9 cellular contexts compared by ENCODE assay signal in the genomic region with DNA sequence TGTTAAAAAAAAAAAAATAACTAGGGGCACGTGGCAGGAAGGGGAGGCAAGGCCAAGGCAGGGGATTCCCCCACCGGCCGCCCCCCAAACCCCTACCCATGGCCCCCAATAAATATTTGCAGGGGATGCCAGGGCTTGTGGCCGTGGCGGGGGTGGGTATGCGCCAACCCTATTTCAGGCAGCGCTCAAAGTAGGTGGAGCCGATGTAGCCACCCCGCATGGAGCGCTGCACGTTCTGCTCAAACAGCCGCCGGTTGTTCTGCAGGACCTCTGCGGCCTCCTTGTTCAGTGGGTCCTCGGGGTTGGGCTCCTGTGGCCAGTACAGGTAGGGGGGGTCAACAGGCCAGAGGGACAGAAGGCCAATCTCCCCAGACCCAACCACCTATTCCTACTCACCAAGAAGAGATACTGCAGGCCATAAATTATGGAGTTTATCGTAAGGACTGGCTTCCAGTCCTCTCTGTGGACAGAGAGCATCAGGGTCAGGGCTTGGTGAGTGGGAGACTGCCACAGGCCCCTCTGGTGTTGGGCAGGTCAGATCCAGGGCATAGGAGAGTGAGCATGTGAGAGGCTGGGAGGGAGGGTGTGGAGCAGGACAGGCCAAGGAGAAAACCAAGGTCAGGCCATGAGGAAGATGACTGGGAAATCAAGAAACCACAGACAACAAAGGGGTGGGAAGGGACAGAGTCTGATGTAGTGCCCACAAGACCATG. TPM values are rescaled to one million over a fixed set of nuclear protein-coding genes. Genes with fewer than 3 reads are reported as not detected.
DNase-seq lines count a peak whose midpoint lies in the region; ATAC-seq and TF ChIP-seq lines count a peak whose summit lies in the region.
"Had no signal": no experiment of that assay in that cellular context is flagged by ENCODE, and none has a peak within 500 bp of the region (broad histone marks: within the 10 kb centered on the region; RNA-seq: fewer than 3 reads in every experiment).

No MANE protein-coding gene starts in this region.

- TF ChIP-seq EP300 in upper lobe of left lung (IDR thresholded peaks at IDR 0.05), result no peak

- 87% methylated on average over 16 of the region's 16 CpGs for WGBS in heart right ventricle, 2 donors
- 84% methylated on average over 16 of the region's 16 CpGs for WGBS in right cardiac atrium
- WGBS in adrenal gland, 4 donors, result 45 to 79% (median 75%) methylated on average over 6 to 16 of the region's 16 CpGs
- 81 to 91% methylated on average over 9 to 16 of the region's 16 CpGs for WGBS in upper lobe of left lung, 2 donors

- peaks cover 22 to 59% (median 48%) of the 10 kb centered on the region in 9 donors for H3K4me1 ChIP-seq in heart right ventricle
- H3K4me1 ChIP-seq in right cardiac atrium (ENCODE audit: control insufficient read depth, insufficient read depth, low read length), result peaks cover 13% of the 10 kb centered on the region
- peaks cover 33 to 52% of the 10 kb centered on the region in 2 donors for H3K4me1 ChIP-seq in adrenal gland (replicated peaks in 1 of 2)
- peaks cover 41 to 57% (median 45%) of the 10 kb centered on the region in 4 donors for H3K4me1 ChIP-seq in upper lobe of left lung

- H3K4me3 ChIP-seq in heart right ventricle, result peak overlapping the region in 3 of 10 donors; percentile 70 to 84 (median 71)
- H3K4me3 ChIP-seq in right cardiac atrium (ENCODE audit: low read length), result no peak overlapping the region
- H3K4me3 ChIP-seq in adrenal gland, result no peak overlapping the region
- peak overlapping the region in 1 of 4 donors; percentile 91 for H3K4me3 ChIP-seq in upper lobe of left lung

- peaks cover 59 to 74% (median 72%) of the 10 kb centered on the region in 3 donors for H3K4me1 Mint-ChIP-seq in naive B cell

- H3K9me3 ChIP-seq in heart right ventricle, result no peaks in the 10 kb centered on the region
- H3K9me3 ChIP-seq in right cardiac atrium (ENCODE audit: control insufficient read depth, low read length), result no peaks in the 10 kb centered on the region
- H3K9me3 ChIP-seq in adrenal gland (replicated peaks in 1 of 3), result no peaks in the 10 kb centered on the region
- no peaks in the 10 kb centered on the region for H3K9me3 ChIP-seq in upper lobe of left lung

- peak overlapping the region; percentile 97 to 100 (median 100) for H3K27ac Mint-ChIP-seq in naive B cell

- H3K9me3 Mint-ChIP-seq in naive B cell, result no peaks in the 10 kb centered on the region

- H3K36me3 ChIP-seq in heart right ventricle (peaks cover 0 to 44% (median 29%) of the 10 kb centered on the region in 9 donors), adrenal gland (replicated peaks in 1 of 2) (peaks cover 0 to 39% of the 10 kb centered on the region in 2 donors), upper lobe of left lung (peaks cover 22 to 43% (median 36%) of the 10 kb centered on the region in 4 donors)

- H3K27me3 Mint-ChIP-seq in naive B cell, result no peaks in the 10 kb centered on the region

- H3K27me3 ChIP-seq in heart right ventricle (peaks cover 0 to under 1% (median 0%) of the 10 kb centered on the region in 7 donors), right cardiac atrium (ENCODE audit: control insufficient read depth, insufficient read depth) (no peaks in the 10 kb centered on the region), adrenal gland (no peaks in the 10 kb centered on the region), upper lobe of left lung (no peaks in the 10 kb centered on the region)

- no peak for TF ChIP-seq POLR2A in adrenal gland (IDR thresholded peaks at IDR 0.05)
- TF ChIP-seq POLR2A in upper lobe of left lung (IDR thresholded peaks at IDR 0.05), result no peak

- intact Hi-C loops in heart right ventricle (cut with DNase I) (loop anchor here in 1 of 10 donors (1.0 kb wide), 1 partner anchor 12 kb away; the partner anchor contains the start of gene TRIM28), right cardiac atrium (cut with DNase I) (no loop called here), adrenal gland (cut with DNase I) (no loop called here)

- H3K4me3 Mint-ChIP-seq in naive B cell, result peak overlapping the region; percentile 38 to 99 (median 92)

- DNase-seq in heart right ventricle (no peak), right cardiac atrium (no peak), adrenal gland (peak in 4 of 7 donors; percentile 42 to 59 (median 44)), naive B cell (no peak), upper lobe of left lung (no peak), AG08395 (ENCODE audit: low spot score) (no peak), DMS79 (lab: John Stamatoyannopoulos, UW) (no peak)
- DNase-seq: SHP77 treated with DMSO at 0.1 percent for 48 hours had no signal

- no peak for TF ChIP-seq CTCF in heart right ventricle (IDR thresholded peaks at IDR 0.05)
- no peak for TF ChIP-seq CTCF in adrenal gland (IDR thresholded peaks at IDR 0.05)
- no peak for TF ChIP-seq CTCF in upper lobe of left lung (IDR thresholded peaks at IDR 0.05)

- H3K27ac ChIP-seq in heart right ventricle, result peak overlapping the region in 8 of 10 donors; percentile 81 to 100 (median 99)
- H3K27ac ChIP-seq in right cardiac atrium (ENCODE audit: low read length), result no peak overlapping the region
- H3K27ac ChIP-seq in adrenal gland, result peak overlapping the region in 3 of 5 donors; percentile 85 to 100 (median 100)
- peak overlapping the region; percentile 24 to 100 (median 96) for H3K27ac ChIP-seq in upper lobe of left lung

- ATAC-seq in heart right ventricle (no peak), right cardiac atrium (no peak), naive B cell (ENCODE audit: low read depth in 2 of 2) (no peak), upper lobe of left lung (ENCODE audit: low FRiP score in 2 of 2) (no peak), GM18511 (IDR thresholded peaks at IDR 0.05; ENCODE audit: unreplicated experiment) (no peak)

- peaks cover 0 to 33% of the 10 kb centered on the region in 2 donors for H3K36me3 Mint-ChIP-seq in naive B cell

RNA-seq across cellular contexts. Expression of gene CHMP2A, which starts 1.2 kb away (rescaled TPM):
- 100 to 1,000 TPM; 123 to 151 (median 131) TPM for total RNA-seq in heart right ventricle
- 100 to 1,000 TPM; 239 to 349 TPM for polyA plus RNA-seq in heart right ventricle
- total RNA-seq in right cardiac atrium, result 100 to 1,000 TPM; 106 to 116 (median 114) TPM
- polyA plus RNA-seq in right cardiac atrium, result 196 TPM
- total RNA-seq in adrenal gland, result 100 to 1,000 TPM; 146 to 246 (median 204) TPM
- 100 to 1,000 TPM; 273 to 560 (median 394) TPM for polyA plus RNA-seq in adrenal gland
- polyA plus RNA-seq in naive B cell (ENCODE audit: low read depth in 6 of 6), result 100 to 1,000 TPM; 109 to 169 (median 122) TPM
- total RNA-seq in upper lobe of left lung, result 100 to 1,000 TPM in 5 of 6 donors, 10 to 100 TPM in 1; 75.4 to 162 (median 123) TPM

RNA-seq across cellular contexts. Expression of gene UBE2M, which starts 2.3 kb away (rescaled TPM):
- total RNA-seq in heart right ventricle, result 100 to 1,000 TPM; 107 to 146 (median 122) TPM
- polyA plus RNA-seq in heart right ventricle, result 100 to 1,000 TPM in 1 of 2 donors, 10 to 100 TPM in 1; 45.4 to 115 TPM
- 100 to 1,000 TPM; 117 to 137 (median 123) TPM for total RNA-seq in right cardiac atrium
- 92.7 TPM for polyA plus RNA-seq in right cardiac atrium
- total RNA-seq in adrenal gland, result 100 to 1,000 TPM in 1 of 8 donors, 10 to 100 TPM in 7; 19.9 to 164 (median 54.6) TPM
- polyA plus RNA-seq in adrenal gland, result 100 to 1,000 TPM in 1 of 3 donors, 10 to 100 TPM in 2; 51.1 to 193 (median 55.6) TPM
- 10 to 100 TPM; 10.8 to 24.2 (median 16.8) TPM for polyA plus RNA-seq in naive B cell (ENCODE audit: low read depth in 6 of 6)
- total RNA-seq in upper lobe of left lung, result 10 to 100 TPM; 33.0 to 53.9 (median 41.6) TPM

RNA-seq across cellular contexts. Expression of gene TRIM28, which starts 12.2 kb away (rescaled TPM):
- 100 to 1,000 TPM; 121 to 163 (median 150) TPM for total RNA-seq in heart right ventricle
- 100 to 1,000 TPM; 105 to 129 TPM for polyA plus RNA-seq in heart right ventricle
- total RNA-seq in right cardiac atrium, result 100 to 1,000 TPM; 139 to 161 (median 148) TPM
- 98.7 TPM for polyA plus RNA-seq in right cardiac atrium
- 100 to 1,000 TPM; 161 to 279 (median 228) TPM for total RNA-seq in adrenal gland
- polyA plus RNA-seq in adrenal gland, result 100 to 1,000 TPM; 245 to 302 (median 254) TPM
- polyA plus RNA-seq in naive B cell (ENCODE audit: low read depth in 6 of 6), result 100 to 1,000 TPM in 1 of 6 donors, 10 to 100 TPM in 5; 25.7 to 100 (median 50.8) TPM
- total RNA-seq in upper lobe of left lung, result 100 to 1,000 TPM; 197 to 283 (median 213) TPM

RNA-seq across cellular contexts. Expression of gene MZF1, which starts 17.1 kb away (rescaled TPM):
- total RNA-seq in heart right ventricle (10 to 100 TPM in 2 of 10 donors, 1 to 10 TPM in 8; 4.4 to 12.0 (median 8.3) TPM), right cardiac atrium (10 to 100 TPM; 10.1 to 15.6 (median 12.8) TPM), adrenal gland (10 to 100 TPM; 13.8 to 77.0 (median 33.2) TPM), upper lobe of left lung (100 to 1,000 TPM in 1 of 6 donors, 10 to 100 TPM in 5; 34.8 to 162 (median 45.5) TPM)
- polyA plus RNA-seq in heart right ventricle (10 to 100 TPM in 1 of 2 donors, 1 to 10 TPM in 1; 7.6 to 28.0 TPM), right cardiac atrium (12.0 TPM), adrenal gland (100 to 1,000 TPM in 2 of 3 donors, 1 to 10 TPM in 1; 8.7 to 152 (median 130) TPM), naive B cell (ENCODE audit: low read depth in 6 of 6) (10 to 100 TPM in 2 of 6 donors, 1 to 10 TPM in 4; 6.6 to 14.8 (median 9.3) TPM)

RNA-seq across cellular contexts. Expression of gene ZBTB45, which starts 36.5 kb away (rescaled TPM):
- total RNA-seq in heart right ventricle (10 to 100 TPM in 5 of 10 donors, 1 to 10 TPM in 5; 7.7 to 13.3 (median 9.7) TPM), right cardiac atrium (10 to 100 TPM in 3 of 4 donors, 1 to 10 TPM in 1; 9.9 to 13.1 (median 11.1) TPM), adrenal gland (10 to 100 TPM; 10.2 to 20.4 (median 14.9) TPM), upper lobe of left lung (10 to 100 TPM; 11.9 to 19.7 (median 15.0) TPM)
- polyA plus RNA-seq in heart right ventricle (1 to 10 TPM; 7.1 to 8.7 TPM), right cardiac atrium (7.0 TPM), adrenal gland (10 to 100 TPM in 1 of 3 donors, 1 to 10 TPM in 2; 1.7 to 12.6 (median 7.9) TPM), naive B cell (ENCODE audit: low read depth in 6 of 6) (1 to 10 TPM; 3.3 to 6.8 (median 4.8) TPM)

Comparison
In these comparisons a context has a peak if more than half of its experiments do, and no peak if none do; other contexts are left out.
1. DNase-seq: peak in adrenal gland (4 of 7); none in heart right ventricle (0 of 2), right cardiac atrium (0 of 3), naive B cell (single experiment), upper lobe of left lung (0 of 2), AG08395 (single experiment) and DMS79 (single experiment).